7 cellular contexts compared by ENCODE assay signal in the genomic region with DNA sequence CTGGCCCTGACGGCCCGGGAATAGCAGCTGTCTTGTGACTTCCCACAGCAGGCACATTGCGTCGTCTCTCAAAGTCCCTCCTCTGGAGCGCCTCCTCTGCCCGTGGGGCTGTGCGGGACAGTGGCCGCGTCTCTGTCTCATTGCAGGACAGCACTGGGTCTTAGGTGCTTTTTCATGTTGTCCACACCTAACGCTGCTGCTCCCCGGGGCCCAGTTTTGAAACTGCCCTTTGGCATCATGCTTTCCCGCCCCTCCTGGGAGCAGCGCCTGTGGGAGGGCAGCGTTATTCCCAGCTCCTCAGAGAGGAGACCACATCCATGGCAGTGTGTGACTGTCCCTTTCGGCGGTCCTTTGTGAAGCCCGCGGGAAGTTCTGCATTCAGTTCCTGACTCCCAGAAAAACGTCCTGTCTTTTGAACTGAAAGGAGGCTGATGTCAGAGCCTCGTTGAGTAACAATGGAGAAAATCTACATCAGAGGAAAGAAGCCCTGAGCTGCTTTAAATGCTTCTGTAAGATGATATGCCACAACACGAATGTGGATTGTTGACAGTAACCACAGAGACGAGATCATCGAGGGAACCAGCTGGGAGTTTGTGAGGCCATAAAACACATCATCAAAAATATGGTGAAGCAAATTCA.
DNase-seq lines count a peak whose midpoint lies in the region; ATAC-seq, FAIRE-seq and TF ChIP-seq lines count a peak whose summit lies in the region.

No MANE protein-coding gene starts in this region.

- ATAC-seq in IMR-90 (ENCODE audit: low read depth) (peak; percentile 61), heart left ventricle (peak; percentile 69 to 84 (median 80))

- H3F3A ChIP-seq in SK-N-SH (replicated peaks; ENCODE audit: insufficient read depth), result no peaks in the 10 kb centered on the region

- H2AFZ ChIP-seq in IMR-90 (replicated peaks; ENCODE audit: low read length, poor library complexity) (no peak overlapping the region), SK-N-SH (ENCODE audit: low read depth) (no peak overlapping the region)

- no peak overlapping the region for H2BK120ac ChIP-seq in IMR-90 (ENCODE audit: low read depth, low read length)

- H4K5ac ChIP-seq in IMR-90 (ENCODE audit: low read depth, low read length), result no peak overlapping the region

- peaks cover 16% of the 10 kb centered on the region for H3K9me3 ChIP-seq in IMR-90 (ENCODE audit: control insufficient read depth, insufficient read depth, low read length)
- H3K9me3 ChIP-seq in SK-N-SH, result no peaks in the 10 kb centered on the region
- no peaks in the 10 kb centered on the region for H3K9me3 ChIP-seq in heart left ventricle

- POLR2A ChIA-PET in IMR-90 (lab: Charles Lee; ENCODE audit: unreplicated experiment), result no interaction called here
- POLR2A ChIA-PET in SK-N-SH (lab: Yijun Ruan, JAX), result no interaction called here

- H3K4me1 ChIP-seq in IMR-90 (ENCODE audit: control insufficient read depth, insufficient read depth, low read length), result no peaks in the 10 kb centered on the region
- H3K4me1 ChIP-seq in SK-N-SH (ENCODE audit: control insufficient read depth in 1 of 2, insufficient read depth in 2 of 2, low read depth in 1 of 2, low read length in 1 of 2), result peaks cover 13 to 43% of the 10 kb centered on the region in 2 experiments
- H3K4me1 ChIP-seq in heart left ventricle, result peaks cover 5 to 50% (median 36%) of the 10 kb centered on the region in 12 donors

- TF ChIP-seq RAD21 in IMR-90 (IDR thresholded peaks at IDR 0.05; ENCODE audit: low read length), result no peak
- TF ChIP-seq RAD21 in SK-N-SH (IDR thresholded peaks at IDR 0.05; ENCODE audit: low read length), result no peak

- H3K4ac ChIP-seq in IMR-90 (ENCODE audit: low read depth, low read length), result no peak overlapping the region

- dilution Hi-C loops in IMR-90 (cut with HindIII; ENCODE audit: low sequenced_read_pairs, unreplicated experiment), result no loop called here

- H3K27me3 ChIP-seq in IMR-90 (ENCODE audit: control insufficient read depth, insufficient read depth, low read length), result peaks cover 3% of the 10 kb centered on the region; the same call in 1 of the 2 replicates
- no peaks in the 10 kb centered on the region for H3K27me3 ChIP-seq in SK-N-SH (ENCODE audit: insufficient read depth)
- no peaks in the 10 kb centered on the region for H3K27me3 ChIP-seq in heart left ventricle

- H2AK5ac ChIP-seq in IMR-90 (ENCODE audit: low read depth, low read length), result no peak overlapping the region

- H3K23ac ChIP-seq in IMR-90 (ENCODE audit: low read depth, low read length), result no peak overlapping the region

- TF ChIP-seq POLR2A in IMR-90 (IDR thresholded peaks at IDR 0.05; ENCODE audit: low read depth, low read length) (no peak), heart left ventricle (IDR thresholded peaks at IDR 0.05) (peak in 1 of 2 donors; percentile 22), GM12891 (IDR thresholded peaks at IDR 0.05; ENCODE audit: low read depth, low read length) (no peak)

- H3K36me3 ChIP-seq in IMR-90 (ENCODE audit: control insufficient read depth, insufficient read depth, low read length) (no peaks in the 10 kb centered on the region), SK-N-SH (replicated peaks in 1 of 2; ENCODE audit: control insufficient read depth in 1 of 2, insufficient read depth in 2 of 2, low read length in 1 of 2) (no peaks in the 10 kb centered on the region), heart left ventricle (peaks cover 0 to 11% (median 0%) of the 10 kb centered on the region in 9 donors)

- H4K20me1 ChIP-seq in IMR-90 (ENCODE audit: insufficient read depth, low read length) (no peaks in the 10 kb centered on the region), SK-N-SH (ENCODE audit: insufficient read depth) (no peaks in the 10 kb centered on the region)

- in situ Hi-C loops in IMR-90 (cut with MboI; ENCODE audit: low sequenced_read_pairs), result no loop called here

- H3K4me2 ChIP-seq in IMR-90 (ENCODE audit: low read depth, low read length) (no peak overlapping the region), SK-N-SH (peak overlapping the region; percentile 24; the same call in 1 of the 2 replicates)

- H3K79me1 ChIP-seq in IMR-90 (ENCODE audit: low read depth in 1 of 2, low read length in 2 of 2), result no peaks in the 10 kb centered on the region

- WGBS in IMR-90 (ENCODE audit: extremely low coverage in 2 of 2, insufficient read length in 1 of 2), 2 experiments, result 14% methylated on average over 17 of the region's 23 CpGs; no CpG with 5 or more reads in 1 of the 2 experiments
- WGBS in SK-N-SH (ENCODE audit: low lambda C conversion rate), result 70% methylated on average over 23 of the region's 23 CpGs
- 3 to 15% (median 11%) methylated on average over 18 to 23 of the region's 23 CpGs for WGBS in heart left ventricle, 4 donors

- H2AK9ac ChIP-seq in IMR-90 (replicated peaks; ENCODE audit: low read depth, low read length, poor library complexity), result no peak overlapping the region

- no peak overlapping the region for H2BK20ac ChIP-seq in IMR-90 (ENCODE audit: low read depth, low read length)

- no peak for FAIRE-seq in GM12891 (lab: Jason Lieb, UNC)

- no peaks in the 10 kb centered on the region for H3K79me2 ChIP-seq in SK-N-SH (ENCODE audit: insufficient read depth)

- H3K9me1 ChIP-seq in IMR-90 (ENCODE audit: insufficient read depth, low read length), result no peaks in the 10 kb centered on the region

- H3K14ac ChIP-seq in IMR-90 (replicated peaks; ENCODE audit: low read depth, low read length), result no peak overlapping the region

- no peak overlapping the region for H3K18ac ChIP-seq in IMR-90 (ENCODE audit: low read depth, low read length)

- H3K9ac ChIP-seq in IMR-90 (ENCODE audit: low read depth, low read length) (no peak overlapping the region), SK-N-SH (peak overlapping the region; percentile 42; the same call in 1 of the 2 replicates)

- H2BK5ac ChIP-seq in IMR-90 (ENCODE audit: low read depth, low read length, poor library complexity, severe bottlenecking), result no peak overlapping the region

- H3K56ac ChIP-seq in IMR-90 (ENCODE audit: extremely low read depth, insufficient read depth, low read length), result no peak overlapping the region

- intact Hi-C loops in IMR-90 (cut with micrococcal nuclease), result no loop called here
- intact Hi-C loops in heart left ventricle (cut with DNase I), result loop anchor here in 3 of 10 donors (10.0 kb wide), 3 partner anchors 86 to 216 kb away; no protein-coding TSS in a partner anchor

- H3K27ac ChIP-seq in IMR-90 (ENCODE audit: insufficient read depth, low read length), result no peak overlapping the region
- peak overlapping the region; percentile 68 to 97 for H3K27ac ChIP-seq in SK-N-SH (ENCODE audit: low read depth in 2 of 2, low read length in 1 of 2)
- H3K27ac ChIP-seq in heart left ventricle, result peak overlapping the region; percentile 35 to 93 (median 83)

- no peak overlapping the region for H3K4me3 ChIP-seq in IMR-90 (ENCODE audit: insufficient read depth, low read depth, low read length)
- H3K4me3 ChIP-seq in SK-N-SH (ENCODE audit: low read depth in 2 of 2, low read length in 1 of 2), result no peak overlapping the region
- peak overlapping the region in 10 of 12 donors; percentile 7 to 47 (median 36) for H3K4me3 ChIP-seq in heart left ventricle

- BruUV-seq in IMR-90 (replicated peaks; lab: Mats Ljungman, UMichigan), result no TSS peak

- no peak for TF ChIP-seq CTCF in IMR-90 (conservative IDR thresholded peaks at IDR 0.05; ENCODE audit: low read depth, low read length)
- TF ChIP-seq CTCF in SK-N-SH (IDR thresholded peaks at IDR 0.05), result no peak
- TF ChIP-seq CTCF in heart left ventricle (IDR thresholded peaks at IDR 0.05), result peak in 3 of 12 donors; percentile 23 to 29 (median 26)

- no peak overlapping the region for H4K8ac ChIP-seq in IMR-90 (ENCODE audit: low read depth in 2 of 2, low read length in 2 of 2)

- no peaks in the 10 kb centered on the region for H3K9me2 ChIP-seq in SK-N-SH

- DNase-seq in IMR-90, result peak; percentile 57
- no peak for DNase-seq in SK-N-SH
- peak; percentile 51 to 76 (median 66) for DNase-seq in heart left ventricle
- DNase-seq in retina, result peak; percentile 64
- DNase-seq in stimulated activated CD4-positive, alpha-beta T cell treated with anti-CD3 and anti-CD28 coated beads, Interleukin-2, amount 100 ng/mL, for 24 hours, result no peak
- DNase-seq in KG1 (lab: John Stamatoyannopoulos, UW), result no peak
- no peak for DNase-seq in GM12891 (ENCODE audit: insufficient read length, low spot score)

- TF ChIP-seq EP300 in SK-N-SH (IDR thresholded peaks at IDR 0.05; ENCODE audit: borderline replicate concordance in 1 of 2, low read depth in 1 of 2, low read length in 1 of 2), result no peak

- no peak overlapping the region for H4K91ac ChIP-seq in IMR-90 (ENCODE audit: insufficient read depth, low read depth, low read length)

- H2BK15ac ChIP-seq in IMR-90 (ENCODE audit: low read depth, low read length), result no peak overlapping the region

- CTCF ChIA-PET in IMR-90 (lab: Yijun Ruan, JAX), result no interaction called here
- CTCF ChIA-PET in SK-N-SH (lab: Yijun Ruan, JAX), result no interaction called here

TF ChIP-seq in IMR-90, 13 proteins besides CTCF, POLR2A, EP300 and RAD21 (continues in another document):
- TF ChIP-seq FOS (IDR thresholded peaks at IDR 0.05; ENCODE audit: low read depth, low read length), result no peak
- TF ChIP-seq CEBPB (IDR thresholded peaks at IDR 0.05; ENCODE audit: low read depth, low read length), result no peak
- no peak for TF ChIP-seq MXI1 (IDR thresholded peaks at IDR 0.05; ENCODE audit: borderline replicate concordance, low read depth, low read length)
- TF ChIP-seq BHLHE40 (IDR thresholded peaks at IDR 0.05; ENCODE audit: low read depth, low read length), result no peak
- no peak for TF ChIP-seq MAZ (IDR thresholded peaks at IDR 0.05; ENCODE audit: borderline replicate concordance, low read depth, low read length)
- TF ChIP-seq RFX5 (IDR thresholded peaks at IDR 0.05; ENCODE audit: low read depth, low read length), result no peak

TF ChIP-seq in SK-N-SH, 30 proteins besides CTCF, POLR2A, EP300 and RAD21 (continues in another document):
- TF ChIP-seq NRF1 (IDR thresholded peaks at IDR 0.05; ENCODE audit: low read depth, low read length), result no peak
- TF ChIP-seq, protein P1, sequence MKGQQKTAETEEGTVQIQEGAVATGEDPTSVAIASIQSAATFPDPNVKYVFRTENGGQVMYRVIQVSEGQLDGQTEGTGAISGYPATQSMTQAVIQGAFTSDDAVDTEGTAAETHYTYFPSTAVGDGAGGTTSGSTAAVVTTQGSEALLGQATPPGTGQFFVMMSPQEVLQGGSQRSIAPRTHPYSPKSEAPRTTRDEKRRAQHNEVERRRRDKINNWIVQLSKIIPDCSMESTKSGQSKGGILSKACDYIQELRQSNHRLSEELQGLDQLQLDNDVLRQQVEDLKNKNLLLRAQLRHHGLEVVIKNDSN (IDR thresholded peaks at IDR 0.05; ENCODE audit: borderline replicate concordance, low read depth), result no peak

TF ChIP-seq in GM12891, 5 proteins besides CTCF, POLR2A, EP300 and RAD21:
- TF ChIP-seq SPI1 (IDR thresholded peaks at IDR 0.05; ENCODE audit: low read depth, low read length) (no peak), PAX5 (IDR thresholded peaks at IDR 0.05; ENCODE audit: insufficient read depth, low read length, severe bottlenecking) (no peak), POU2F2 (IDR thresholded peaks at IDR 0.05; ENCODE audit: low read depth, low read length) (no peak), POLR2AphosphoS5 (IDR thresholded peaks at IDR 0.05; ENCODE audit: low read depth, low read length) (no peak), TAF1 (IDR thresholded peaks at IDR 0.05; ENCODE audit: low read depth, low read length) (no peak)
TF ChIP-seq in GM12891: peak in this region for 0.

Comparison
In these comparisons a context has a peak if more than half of its experiments do, and no peak if none do; other contexts are left out.
1. DNase-seq: peak in IMR-90 (single experiment), heart left ventricle (5 of 5) and retina (single experiment); none in SK-N-SH (single experiment), stimulated activated CD4-positive, alpha-beta T cell treated with anti-CD3 and anti-CD28 coated beads, Interleukin-2, amount 100 ng/mL, for 24 hours (0 of 2), KG1 (single experiment) and GM12891 (single experiment).
2. H3K4me3 ChIP-seq: peak in heart left ventricle (10 of 12); none in IMR-90 (single experiment) and SK-N-SH (0 of 2).